Comparison of ENCODE assay signal across 1 cellular context in the genomic region with DNA sequence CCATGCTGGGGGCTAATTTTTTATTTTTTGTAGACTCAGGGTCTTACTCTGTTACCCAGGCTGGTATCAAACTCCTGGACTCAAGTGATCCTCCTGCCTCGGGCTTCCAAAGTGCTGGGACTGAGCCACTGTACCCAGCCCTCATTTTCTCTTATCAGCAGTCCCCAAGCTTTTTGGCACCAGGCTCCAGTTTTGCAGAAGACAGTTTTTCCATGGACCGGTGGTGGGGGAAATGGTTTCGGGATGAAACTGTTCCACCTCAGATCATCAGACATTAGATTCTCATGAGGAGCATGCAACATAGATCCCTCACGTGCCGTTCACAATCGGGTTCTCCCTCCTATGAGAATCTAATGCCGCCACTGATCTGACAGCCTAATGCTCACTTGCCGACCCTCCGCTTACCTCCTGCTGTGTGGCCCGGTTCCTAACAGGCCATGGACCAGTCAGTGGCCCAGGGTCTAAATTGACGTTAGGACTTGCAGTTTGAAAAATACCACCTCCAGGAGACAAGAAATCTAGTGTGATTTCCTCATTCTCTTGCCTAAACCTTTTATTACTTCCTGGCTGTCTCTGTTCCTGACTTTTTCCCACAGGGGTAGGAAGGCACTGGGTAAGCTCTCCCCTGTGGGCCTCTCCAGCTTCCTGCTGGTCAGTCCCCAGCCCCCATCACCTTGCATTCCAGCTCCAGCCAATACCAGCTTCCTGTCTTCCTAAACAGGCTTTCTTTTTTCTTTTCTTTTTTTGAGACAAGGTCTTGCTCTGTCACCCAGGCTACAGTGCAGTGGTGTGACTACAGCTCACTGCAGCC.
TF ChIP-seq lines count a peak whose summit lies in the region.

No MANE protein-coding gene starts in this region.

TF ChIP-seq in HepG2, 621 proteins besides CTCF, POLR2A, EP300 and RAD21 (continued from another document and continues in another):
- TF ChIP-seq, protein P1, sequence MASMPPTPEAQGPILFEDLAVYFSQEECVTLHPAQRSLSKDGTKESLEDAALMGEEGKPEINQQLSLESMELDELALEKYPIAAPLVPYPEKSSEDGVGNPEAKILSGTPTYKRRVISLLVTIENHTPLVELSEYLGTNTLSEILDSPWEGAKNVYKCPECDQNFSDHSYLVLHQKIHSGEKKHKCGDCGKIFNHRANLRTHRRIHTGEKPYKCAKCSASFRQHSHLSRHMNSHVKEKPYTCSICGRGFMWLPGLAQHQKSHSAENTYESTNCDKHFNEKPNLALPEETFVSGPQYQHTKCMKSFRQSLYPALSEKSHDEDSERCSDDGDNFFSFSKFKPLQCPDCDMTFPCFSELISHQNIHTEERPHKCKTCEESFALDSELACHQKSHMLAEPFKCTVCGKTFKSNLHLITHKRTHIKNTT (CRISPR knock-in tag; IDR thresholded peaks at IDR 0.05), result no peak
- TF ChIP-seq ZNF260 (CRISPR knock-in tag; IDR thresholded peaks at IDR 0.05; ENCODE audit: borderline replicate concordance, low read depth) (no peak), CEBPB (IDR thresholded peaks at IDR 0.05; ENCODE audit: borderline replicate concordance, low read depth, low read length) (no peak), MZF1 (CRISPR knock-in tag; IDR thresholded peaks at IDR 0.05; ENCODE audit: borderline replicate concordance) (no peak), FOXJ3 (CRISPR knock-in tag; IDR thresholded peaks at IDR 0.05; ENCODE audit: borderline replicate concordance) (no peak), ARNT2 (CRISPR knock-in tag; IDR thresholded peaks at IDR 0.05; ENCODE audit: low read depth) (peak; percentile 53; the same call in 1 of the 2 replicates), ZNF605 (CRISPR knock-in tag; IDR thresholded peaks at IDR 0.05) (peak; percentile 33; the same call in 1 of the 2 replicates), SCMH1 (CRISPR knock-in tag; IDR thresholded peaks at IDR 0.05; ENCODE audit: borderline replicate concordance) (no peak), TEAD3 (CRISPR knock-in tag; optimal IDR thresholded peaks at IDR 0.05; ENCODE audit: borderline replicate concordance) (peak; percentile 95), ZNF720 (CRISPR knock-in tag; IDR thresholded peaks at IDR 0.05) (no peak), GATAD1 (CRISPR knock-in tag; IDR thresholded peaks at IDR 0.05) (no peak), KDM6A (CRISPR knock-in tag; IDR thresholded peaks at IDR 0.05; ENCODE audit: low read depth) (no peak; the same call in 1 of the 2 replicates), MEIS2 (CRISPR knock-in tag; IDR thresholded peaks at IDR 0.05) (0 out of 2 replicates have a peak, but pooled peaks have one; percentile 34), ZC3H4 (CRISPR knock-in tag; IDR thresholded peaks at IDR 0.05; ENCODE audit: borderline replicate concordance) (no peak), SIX4 (CRISPR knock-in tag; IDR thresholded peaks at IDR 0.05) (no peak)
- TF ChIP-seq, protein P2, sequence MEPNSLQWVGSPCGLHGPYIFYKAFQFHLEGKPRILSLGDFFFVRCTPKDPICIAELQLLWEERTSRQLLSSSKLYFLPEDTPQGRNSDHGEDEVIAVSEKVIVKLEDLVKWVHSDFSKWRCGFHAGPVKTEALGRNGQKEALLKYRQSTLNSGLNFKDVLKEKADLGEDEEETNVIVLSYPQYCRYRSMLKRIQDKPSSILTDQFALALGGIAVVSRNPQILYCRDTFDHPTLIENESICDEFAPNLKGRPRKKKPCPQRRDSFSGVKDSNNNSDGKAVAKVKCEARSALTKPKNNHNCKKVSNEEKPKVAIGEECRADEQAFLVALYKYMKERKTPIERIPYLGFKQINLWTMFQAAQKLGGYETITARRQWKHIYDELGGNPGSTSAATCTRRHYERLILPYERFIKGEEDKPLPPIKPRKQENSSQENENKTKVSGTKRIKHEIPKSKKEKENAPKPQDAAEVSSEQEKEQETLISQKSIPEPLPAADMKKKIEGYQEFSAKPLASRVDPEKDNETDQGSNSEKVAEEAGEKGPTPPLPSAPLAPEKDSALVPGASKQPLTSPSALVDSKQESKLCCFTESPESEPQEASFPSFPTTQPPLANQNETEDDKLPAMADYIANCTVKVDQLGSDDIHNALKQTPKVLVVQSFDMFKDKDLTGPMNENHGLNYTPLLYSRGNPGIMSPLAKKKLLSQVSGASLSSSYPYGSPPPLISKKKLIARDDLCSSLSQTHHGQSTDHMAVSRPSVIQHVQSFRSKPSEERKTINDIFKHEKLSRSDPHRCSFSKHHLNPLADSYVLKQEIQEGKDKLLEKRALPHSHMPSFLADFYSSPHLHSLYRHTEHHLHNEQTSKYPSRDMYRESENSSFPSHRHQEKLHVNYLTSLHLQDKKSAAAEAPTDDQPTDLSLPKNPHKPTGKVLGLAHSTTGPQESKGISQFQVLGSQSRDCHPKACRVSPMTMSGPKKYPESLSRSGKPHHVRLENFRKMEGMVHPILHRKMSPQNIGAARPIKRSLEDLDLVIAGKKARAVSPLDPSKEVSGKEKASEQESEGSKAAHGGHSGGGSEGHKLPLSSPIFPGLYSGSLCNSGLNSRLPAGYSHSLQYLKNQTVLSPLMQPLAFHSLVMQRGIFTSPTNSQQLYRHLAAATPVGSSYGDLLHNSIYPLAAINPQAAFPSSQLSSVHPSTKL (CRISPR knock-in tag; IDR thresholded peaks at IDR 0.05), result peak; percentile 67; the same call in 1 of the 2 replicates
- TF ChIP-seq, protein P3, sequence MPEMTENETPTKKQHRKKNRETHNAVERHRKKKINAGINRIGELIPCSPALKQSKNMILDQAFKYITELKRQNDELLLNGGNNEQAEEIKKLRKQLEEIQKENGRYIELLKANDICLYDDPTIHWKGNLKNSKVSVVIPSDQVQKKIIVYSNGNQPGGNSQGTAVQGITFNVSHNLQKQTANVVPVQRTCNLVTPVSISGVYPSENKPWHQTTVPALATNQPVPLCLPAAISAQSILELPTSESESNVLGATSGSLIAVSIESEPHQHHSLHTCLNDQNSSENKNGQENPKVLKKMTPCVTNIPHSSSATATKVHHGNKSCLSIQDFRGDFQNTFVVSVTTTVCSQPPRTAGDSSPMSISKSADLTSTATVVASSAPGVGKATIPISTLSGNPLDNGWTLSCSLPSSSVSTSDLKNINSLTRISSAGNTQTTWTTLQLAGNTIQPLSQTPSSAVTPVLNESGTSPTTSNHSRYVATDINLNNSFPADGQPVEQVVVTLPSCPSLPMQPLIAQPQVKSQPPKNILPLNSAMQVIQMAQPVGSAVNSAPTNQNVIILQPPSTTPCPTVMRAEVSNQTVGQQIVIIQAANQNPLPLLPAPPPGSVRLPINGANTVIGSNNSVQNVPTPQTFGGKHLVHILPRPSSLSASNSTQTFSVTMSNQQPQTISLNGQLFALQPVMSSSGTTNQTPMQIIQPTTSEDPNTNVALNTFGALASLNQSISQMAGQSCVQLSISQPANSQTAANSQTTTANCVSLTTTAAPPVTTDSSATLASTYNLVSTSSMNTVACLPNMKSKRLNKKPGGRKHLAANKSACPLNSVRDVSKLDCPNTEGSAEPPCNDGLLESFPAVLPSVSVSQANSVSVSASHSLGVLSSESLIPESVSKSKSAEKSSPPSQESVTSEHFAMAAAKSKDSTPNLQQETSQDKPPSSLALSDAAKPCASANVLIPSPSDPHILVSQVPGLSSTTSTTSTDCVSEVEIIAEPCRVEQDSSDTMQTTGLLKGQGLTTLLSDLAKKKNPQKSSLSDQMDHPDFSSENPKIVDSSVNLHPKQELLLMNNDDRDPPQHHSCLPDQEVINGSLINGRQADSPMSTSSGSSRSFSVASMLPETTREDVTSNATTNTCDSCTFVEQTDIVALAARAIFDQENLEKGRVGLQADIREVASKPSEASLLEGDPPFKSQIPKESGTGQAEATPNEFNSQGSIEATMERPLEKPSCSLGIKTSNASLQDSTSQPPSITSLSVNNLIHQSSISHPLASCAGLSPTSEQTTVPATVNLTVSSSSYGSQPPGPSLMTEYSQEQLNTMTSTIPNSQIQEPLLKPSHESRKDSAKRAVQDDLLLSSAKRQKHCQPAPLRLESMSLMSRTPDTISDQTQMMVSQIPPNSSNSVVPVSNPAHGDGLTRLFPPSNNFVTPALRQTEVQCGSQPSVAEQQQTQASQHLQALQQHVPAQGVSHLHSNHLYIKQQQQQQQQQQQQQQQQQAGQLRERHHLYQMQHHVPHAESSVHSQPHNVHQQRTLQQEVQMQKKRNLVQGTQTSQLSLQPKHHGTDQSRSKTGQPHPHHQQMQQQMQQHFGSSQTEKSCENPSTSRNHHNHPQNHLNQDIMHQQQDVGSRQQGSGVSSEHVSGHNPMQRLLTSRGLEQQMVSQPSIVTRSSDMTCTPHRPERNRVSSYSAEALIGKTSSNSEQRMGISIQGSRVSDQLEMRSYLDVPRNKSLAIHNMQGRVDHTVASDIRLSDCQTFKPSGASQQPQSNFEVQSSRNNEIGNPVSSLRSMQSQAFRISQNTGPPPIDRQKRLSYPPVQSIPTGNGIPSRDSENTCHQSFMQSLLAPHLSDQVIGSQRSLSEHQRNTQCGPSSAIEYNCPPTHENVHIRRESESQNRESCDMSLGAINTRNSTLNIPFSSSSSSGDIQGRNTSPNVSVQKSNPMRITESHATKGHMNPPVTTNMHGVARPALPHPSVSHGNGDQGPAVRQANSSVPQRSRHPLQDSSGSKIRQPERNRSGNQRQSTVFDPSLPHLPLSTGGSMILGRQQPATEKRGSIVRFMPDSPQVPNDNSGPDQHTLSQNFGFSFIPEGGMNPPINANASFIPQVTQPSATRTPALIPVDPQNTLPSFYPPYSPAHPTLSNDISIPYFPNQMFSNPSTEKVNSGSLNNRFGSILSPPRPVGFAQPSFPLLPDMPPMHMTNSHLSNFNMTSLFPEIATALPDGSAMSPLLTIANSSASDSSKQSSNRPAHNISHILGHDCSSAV (CRISPR knock-in tag; IDR thresholded peaks at IDR 0.05; ENCODE audit: borderline replicate concordance), result no peak
- TF ChIP-seq, protein P4, sequence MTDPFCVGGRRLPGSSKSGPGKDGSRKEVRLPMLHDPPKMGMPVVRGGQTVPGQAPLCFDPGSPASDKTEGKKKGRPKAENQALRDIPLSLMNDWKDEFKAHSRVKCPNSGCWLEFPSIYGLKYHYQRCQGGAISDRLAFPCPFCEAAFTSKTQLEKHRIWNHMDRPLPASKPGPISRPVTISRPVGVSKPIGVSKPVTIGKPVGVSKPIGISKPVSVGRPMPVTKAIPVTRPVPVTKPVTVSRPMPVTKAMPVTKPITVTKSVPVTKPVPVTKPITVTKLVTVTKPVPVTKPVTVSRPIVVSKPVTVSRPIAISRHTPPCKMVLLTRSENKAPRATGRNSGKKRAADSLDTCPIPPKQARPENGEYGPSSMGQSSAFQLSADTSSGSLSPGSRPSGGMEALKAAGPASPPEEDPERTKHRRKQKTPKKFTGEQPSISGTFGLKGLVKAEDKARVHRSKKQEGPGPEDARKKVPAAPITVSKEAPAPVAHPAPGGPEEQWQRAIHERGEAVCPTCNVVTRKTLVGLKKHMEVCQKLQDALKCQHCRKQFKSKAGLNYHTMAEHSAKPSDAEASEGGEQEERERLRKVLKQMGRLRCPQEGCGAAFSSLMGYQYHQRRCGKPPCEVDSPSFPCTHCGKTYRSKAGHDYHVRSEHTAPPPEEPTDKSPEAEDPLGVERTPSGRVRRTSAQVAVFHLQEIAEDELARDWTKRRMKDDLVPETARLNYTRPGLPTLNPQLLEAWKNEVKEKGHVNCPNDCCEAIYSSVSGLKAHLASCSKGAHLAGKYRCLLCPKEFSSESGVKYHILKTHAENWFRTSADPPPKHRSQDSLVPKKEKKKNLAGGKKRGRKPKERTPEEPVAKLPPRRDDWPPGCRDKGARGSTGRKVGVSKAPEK (CRISPR knock-in tag; IDR thresholded peaks at IDR 0.05; ENCODE audit: borderline replicate concordance), result no peak
- TF ChIP-seq, protein P5, sequence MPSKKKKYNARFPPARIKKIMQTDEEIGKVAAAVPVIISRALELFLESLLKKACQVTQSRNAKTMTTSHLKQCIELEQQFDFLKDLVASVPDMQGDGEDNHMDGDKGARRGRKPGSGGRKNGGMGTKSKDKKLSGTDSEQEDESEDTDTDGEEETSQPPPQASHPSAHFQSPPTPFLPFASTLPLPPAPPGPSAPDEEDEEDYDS (CRISPR knock-in tag; IDR thresholded peaks at IDR 0.05), result peak; percentile 61; the same call in 1 of the 2 replicates
- TF ChIP-seq, protein P6, sequence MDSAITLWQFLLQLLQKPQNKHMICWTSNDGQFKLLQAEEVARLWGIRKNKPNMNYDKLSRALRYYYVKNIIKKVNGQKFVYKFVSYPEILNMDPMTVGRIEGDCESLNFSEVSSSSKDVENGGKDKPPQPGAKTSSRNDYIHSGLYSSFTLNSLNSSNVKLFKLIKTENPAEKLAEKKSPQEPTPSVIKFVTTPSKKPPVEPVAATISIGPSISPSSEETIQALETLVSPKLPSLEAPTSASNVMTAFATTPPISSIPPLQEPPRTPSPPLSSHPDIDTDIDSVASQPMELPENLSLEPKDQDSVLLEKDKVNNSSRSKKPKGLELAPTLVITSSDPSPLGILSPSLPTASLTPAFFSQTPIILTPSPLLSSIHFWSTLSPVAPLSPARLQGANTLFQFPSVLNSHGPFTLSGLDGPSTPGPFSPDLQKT (CRISPR knock-in tag; IDR thresholded peaks at IDR 0.05; ENCODE audit: borderline replicate concordance), result no peak
- TF ChIP-seq, protein P7, sequence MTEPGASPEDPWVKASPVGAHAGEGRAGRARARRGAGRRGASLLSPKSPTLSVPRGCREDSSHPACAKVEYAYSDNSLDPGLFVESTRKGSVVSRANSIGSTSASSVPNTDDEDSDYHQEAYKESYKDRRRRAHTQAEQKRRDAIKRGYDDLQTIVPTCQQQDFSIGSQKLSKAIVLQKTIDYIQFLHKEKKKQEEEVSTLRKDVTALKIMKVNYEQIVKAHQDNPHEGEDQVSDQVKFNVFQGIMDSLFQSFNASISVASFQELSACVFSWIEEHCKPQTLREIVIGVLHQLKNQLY (CRISPR knock-in tag; IDR thresholded peaks at IDR 0.05), result peak; percentile 58; the same call in 1 of the 2 replicates
- TF ChIP-seq, protein P8, sequence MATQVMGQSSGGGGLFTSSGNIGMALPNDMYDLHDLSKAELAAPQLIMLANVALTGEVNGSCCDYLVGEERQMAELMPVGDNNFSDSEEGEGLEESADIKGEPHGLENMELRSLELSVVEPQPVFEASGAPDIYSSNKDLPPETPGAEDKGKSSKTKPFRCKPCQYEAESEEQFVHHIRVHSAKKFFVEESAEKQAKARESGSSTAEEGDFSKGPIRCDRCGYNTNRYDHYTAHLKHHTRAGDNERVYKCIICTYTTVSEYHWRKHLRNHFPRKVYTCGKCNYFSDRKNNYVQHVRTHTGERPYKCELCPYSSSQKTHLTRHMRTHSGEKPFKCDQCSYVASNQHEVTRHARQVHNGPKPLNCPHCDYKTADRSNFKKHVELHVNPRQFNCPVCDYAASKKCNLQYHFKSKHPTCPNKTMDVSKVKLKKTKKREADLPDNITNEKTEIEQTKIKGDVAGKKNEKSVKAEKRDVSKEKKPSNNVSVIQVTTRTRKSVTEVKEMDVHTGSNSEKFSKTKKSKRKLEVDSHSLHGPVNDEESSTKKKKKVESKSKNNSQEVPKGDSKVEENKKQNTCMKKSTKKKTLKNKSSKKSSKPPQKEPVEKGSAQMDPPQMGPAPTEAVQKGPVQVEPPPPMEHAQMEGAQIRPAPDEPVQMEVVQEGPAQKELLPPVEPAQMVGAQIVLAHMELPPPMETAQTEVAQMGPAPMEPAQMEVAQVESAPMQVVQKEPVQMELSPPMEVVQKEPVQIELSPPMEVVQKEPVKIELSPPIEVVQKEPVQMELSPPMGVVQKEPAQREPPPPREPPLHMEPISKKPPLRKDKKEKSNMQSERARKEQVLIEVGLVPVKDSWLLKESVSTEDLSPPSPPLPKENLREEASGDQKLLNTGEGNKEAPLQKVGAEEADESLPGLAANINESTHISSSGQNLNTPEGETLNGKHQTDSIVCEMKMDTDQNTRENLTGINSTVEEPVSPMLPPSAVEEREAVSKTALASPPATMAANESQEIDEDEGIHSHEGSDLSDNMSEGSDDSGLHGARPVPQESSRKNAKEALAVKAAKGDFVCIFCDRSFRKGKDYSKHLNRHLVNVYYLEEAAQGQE (IDR thresholded peaks at IDR 0.05; ENCODE audit: borderline replicate concordance in 1 of 2, low read depth in 1 of 2, low read length in 2 of 2), result no peak
- TF ChIP-seq, protein P9, sequence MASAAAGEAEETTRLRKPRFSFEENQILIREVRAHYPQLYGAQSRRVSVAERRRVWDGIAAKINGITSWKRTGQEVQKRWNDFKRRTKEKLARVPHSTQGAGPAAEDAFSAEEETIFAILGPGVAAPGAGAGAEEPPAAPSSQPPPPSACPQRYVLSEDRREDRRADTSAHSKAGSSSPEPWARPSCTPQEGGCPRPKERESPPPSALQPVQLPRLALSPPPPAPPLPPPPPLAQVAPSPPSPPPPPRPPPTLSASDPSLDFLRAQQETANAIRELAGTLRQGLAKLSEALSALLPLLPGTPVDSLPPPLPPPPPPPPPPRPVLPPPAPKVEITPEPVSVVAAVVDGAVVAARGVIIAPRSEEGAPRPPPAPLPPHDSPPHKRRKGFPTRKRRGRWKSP (CRISPR knock-in tag; IDR thresholded peaks at IDR 0.05), result no peak
